ENCODE assay signal across 1 cellular context in the genomic region with DNA sequence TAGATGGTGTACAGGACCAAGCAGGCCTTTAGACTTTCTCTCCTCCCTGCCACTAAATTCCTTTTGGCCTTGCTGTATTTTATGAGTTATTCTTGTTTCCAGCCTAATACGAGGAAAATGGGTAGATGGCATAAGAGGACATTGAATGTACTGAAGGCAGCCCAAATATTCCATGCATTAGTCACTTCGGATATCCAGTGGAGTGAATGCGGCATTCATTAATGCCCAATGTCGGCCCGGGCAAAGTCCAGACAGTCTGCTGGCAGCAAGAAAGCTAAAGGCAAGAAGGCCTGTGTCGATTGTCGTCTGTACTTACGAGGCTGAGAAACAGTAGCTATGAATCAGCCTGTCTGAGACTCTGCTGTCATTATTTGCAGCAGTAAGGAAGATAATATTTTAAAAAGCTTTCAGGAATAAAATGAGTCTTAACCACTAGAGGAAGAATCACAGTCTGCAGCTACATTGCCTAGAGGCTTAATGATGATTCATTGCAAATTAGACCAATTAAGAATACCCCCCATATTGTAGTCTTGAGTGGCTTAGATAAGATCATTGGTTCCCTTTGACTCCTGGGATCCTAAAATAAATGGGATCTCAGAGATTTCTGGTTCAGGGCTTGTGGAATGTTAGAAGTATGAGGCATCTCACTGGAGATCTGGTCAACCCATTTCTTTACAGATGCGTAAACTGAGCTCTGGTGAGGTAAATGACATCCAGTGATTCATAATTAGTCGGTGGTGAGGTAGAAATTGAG.
TF ChIP-seq lines count a peak whose summit lies in the region.

No MANE protein-coding gene starts in this region.

TF ChIP-seq in HepG2, 621 proteins besides CTCF, POLR2A, EP300 and RAD21 (continued from another document):
- TF ChIP-seq FOSL1 (CRISPR knock-in tag; IDR thresholded peaks at IDR 0.05; ENCODE audit: borderline replicate concordance) (peak; percentile 86), SMAD3 (CRISPR knock-in tag; IDR thresholded peaks at IDR 0.05) (0 out of 2 replicates have a peak, but pooled peaks have one; percentile 28), ARID3A (IDR thresholded peaks at IDR 0.05; ENCODE audit: low read depth, low read length) (peak; percentile 67; the same call in 1 of the 2 replicates), GATAD2A (CRISPR knock-in tag; IDR thresholded peaks at IDR 0.05) (peak; percentile 47; the same call in 1 of the 2 replicates), RXRA (CRISPR knock-in tag; IDR thresholded peaks at IDR 0.05) (no peak), ZNF503 (CRISPR knock-in tag; IDR thresholded peaks at IDR 0.05) (0 out of 2 replicates have a peak, but pooled peaks have one; percentile 47)
- TF ChIP-seq, protein P1, sequence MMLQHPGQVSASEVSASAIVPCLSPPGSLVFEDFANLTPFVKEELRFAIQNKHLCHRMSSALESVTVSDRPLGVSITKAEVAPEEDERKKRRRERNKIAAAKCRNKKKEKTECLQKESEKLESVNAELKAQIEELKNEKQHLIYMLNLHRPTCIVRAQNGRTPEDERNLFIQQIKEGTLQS (CRISPR knock-in tag; IDR thresholded peaks at IDR 0.05), result peak; percentile 79
- TF ChIP-seq, protein P2, sequence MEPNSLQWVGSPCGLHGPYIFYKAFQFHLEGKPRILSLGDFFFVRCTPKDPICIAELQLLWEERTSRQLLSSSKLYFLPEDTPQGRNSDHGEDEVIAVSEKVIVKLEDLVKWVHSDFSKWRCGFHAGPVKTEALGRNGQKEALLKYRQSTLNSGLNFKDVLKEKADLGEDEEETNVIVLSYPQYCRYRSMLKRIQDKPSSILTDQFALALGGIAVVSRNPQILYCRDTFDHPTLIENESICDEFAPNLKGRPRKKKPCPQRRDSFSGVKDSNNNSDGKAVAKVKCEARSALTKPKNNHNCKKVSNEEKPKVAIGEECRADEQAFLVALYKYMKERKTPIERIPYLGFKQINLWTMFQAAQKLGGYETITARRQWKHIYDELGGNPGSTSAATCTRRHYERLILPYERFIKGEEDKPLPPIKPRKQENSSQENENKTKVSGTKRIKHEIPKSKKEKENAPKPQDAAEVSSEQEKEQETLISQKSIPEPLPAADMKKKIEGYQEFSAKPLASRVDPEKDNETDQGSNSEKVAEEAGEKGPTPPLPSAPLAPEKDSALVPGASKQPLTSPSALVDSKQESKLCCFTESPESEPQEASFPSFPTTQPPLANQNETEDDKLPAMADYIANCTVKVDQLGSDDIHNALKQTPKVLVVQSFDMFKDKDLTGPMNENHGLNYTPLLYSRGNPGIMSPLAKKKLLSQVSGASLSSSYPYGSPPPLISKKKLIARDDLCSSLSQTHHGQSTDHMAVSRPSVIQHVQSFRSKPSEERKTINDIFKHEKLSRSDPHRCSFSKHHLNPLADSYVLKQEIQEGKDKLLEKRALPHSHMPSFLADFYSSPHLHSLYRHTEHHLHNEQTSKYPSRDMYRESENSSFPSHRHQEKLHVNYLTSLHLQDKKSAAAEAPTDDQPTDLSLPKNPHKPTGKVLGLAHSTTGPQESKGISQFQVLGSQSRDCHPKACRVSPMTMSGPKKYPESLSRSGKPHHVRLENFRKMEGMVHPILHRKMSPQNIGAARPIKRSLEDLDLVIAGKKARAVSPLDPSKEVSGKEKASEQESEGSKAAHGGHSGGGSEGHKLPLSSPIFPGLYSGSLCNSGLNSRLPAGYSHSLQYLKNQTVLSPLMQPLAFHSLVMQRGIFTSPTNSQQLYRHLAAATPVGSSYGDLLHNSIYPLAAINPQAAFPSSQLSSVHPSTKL (CRISPR knock-in tag; IDR thresholded peaks at IDR 0.05), result peak; percentile 88
